ENCODE assay signal across 16 cellular contexts in the genomic region with DNA sequence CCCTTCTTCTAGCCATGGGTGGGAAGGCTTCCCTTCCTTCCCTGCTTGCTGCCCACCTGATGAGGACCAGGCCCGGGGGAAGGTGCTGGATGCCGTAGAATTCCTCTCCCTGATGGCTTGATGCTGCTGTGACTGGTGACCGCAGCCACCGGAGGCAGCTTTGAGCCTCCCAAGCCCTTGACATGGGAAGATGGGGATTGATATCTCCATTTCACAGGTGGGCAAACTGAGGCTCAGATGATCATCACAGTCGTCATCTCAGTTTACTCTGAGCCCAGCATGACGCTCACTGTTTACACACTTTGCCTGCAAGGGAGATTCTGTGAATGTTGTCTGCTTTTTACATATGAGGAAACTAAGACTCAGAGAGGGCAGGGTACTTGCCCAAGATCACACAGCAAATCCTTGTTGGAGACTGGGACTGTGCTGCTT. TPM values are rescaled to one million over a fixed set of nuclear protein-coding genes. Genes with fewer than 3 reads are reported as not detected.
A peak's percentile ranks its signal among the peaks of the same experiment; 100 is the strongest.
DNase-seq lines count a peak whose midpoint lies in the region; FAIRE-seq and TF ChIP-seq lines count a peak whose summit lies in the region.
"Had no signal": no experiment of that assay in that cellular context is flagged by ENCODE, and none has a peak within 500 bp of the region (broad histone marks: within the 10 kb centered on the region; RNA-seq: fewer than 3 reads in every experiment).

No MANE protein-coding gene starts in this region.

- no peaks in the 10 kb centered on the region for H3K27me3 ChIP-seq in neuronal stem cell (ENCODE audit: control insufficient read depth in 3 of 3, insufficient read depth in 3 of 3, low read depth in 1 of 3, low read length in 3 of 3)
- H3K27me3 ChIP-seq: heart right ventricle had no signal

- no peak overlapping the region for H2BK15ac ChIP-seq in neuronal stem cell (ENCODE audit: low read length)

- no peak for FAIRE-seq in urothelium cell line (lab: Jason Lieb, UNC)
- FAIRE-seq: H54 had no signal

- H3K36me3 ChIP-seq in neuronal stem cell (replicated peaks in 1 of 2; ENCODE audit: control insufficient read depth in 2 of 2, insufficient read depth in 2 of 2, low read length in 2 of 2) = peaks cover 34 to 46% of the 10 kb centered on the region in 2 donors
- H3K36me3 ChIP-seq: prostate gland had no signal

- no peaks in the 10 kb centered on the region for H3K9me3 ChIP-seq in neuronal stem cell (replicated peaks in 1 of 2; ENCODE audit: control insufficient read depth in 2 of 2, insufficient read depth in 1 of 2, low read depth in 1 of 2, low read length in 2 of 2)
- H3K9me3 ChIP-seq: Caco-2, heart right ventricle, prostate gland had no signal

- no peak overlapping the region for H3K4me3 ChIP-seq in GM12875 (ENCODE audit: low read depth, low read length)
- H3K4me3 ChIP-seq in HFF-Myc (replicated peaks; ENCODE audit: low read depth, low read length) = no peak overlapping the region
- H3K4me3 ChIP-seq in coronary artery = no peak overlapping the region
- H3K4me3 ChIP-seq in neuronal stem cell (ENCODE audit: low read length in 2 of 2) = no peak overlapping the region
- H3K4me3 ChIP-seq: heart right ventricle, prostate gland had no signal

- no peak overlapping the region for H3K4ac ChIP-seq in neuronal stem cell (ENCODE audit: low read length)

- H4K91ac ChIP-seq in neuronal stem cell (ENCODE audit: low read depth, low read length, poor library complexity) = no peak overlapping the region

- peak overlapping the region; percentile 67 for H2BK5ac ChIP-seq in neuronal stem cell (ENCODE audit: low read length)

- TF ChIP-seq CTCF in GM12875 (IDR thresholded peaks at IDR 0.05; ENCODE audit: borderline replicate concordance, insufficient read depth, low read depth, low read length) (peak; percentile 13; the same call in 1 of the 2 replicates), HFF-Myc (IDR thresholded peaks at IDR 0.05; ENCODE audit: low read depth, low read length, missing control alignments) (peak; percentile 23), coronary artery (IDR thresholded peaks at IDR 0.05) (no peak)

- H2BK12ac ChIP-seq in neuronal stem cell (ENCODE audit: low read length) = no peak overlapping the region

- no peak overlapping the region for H3K4me2 ChIP-seq in neuronal stem cell (ENCODE audit: insufficient read depth, low read length, poor library complexity, severe bottlenecking)
- H3K4me2 ChIP-seq: KMS-11 had no signal

- peaks cover 15% of the 10 kb centered on the region for H3K79me1 ChIP-seq in neuronal stem cell (ENCODE audit: low read depth, low read length)

- peaks cover 18 to 27% of the 10 kb centered on the region in 2 donors for H3K4me1 ChIP-seq in neuronal stem cell (ENCODE audit: control insufficient read depth in 2 of 2, insufficient read depth in 1 of 2, low read depth in 1 of 2, low read length in 2 of 2)
- H3K4me1 ChIP-seq: prostate gland had no signal

- no peak overlapping the region for H3K9ac ChIP-seq in neuronal stem cell (ENCODE audit: low read depth, low read length, poor library complexity)
- H3K9ac ChIP-seq: KMS-11 had no signal

- no peak overlapping the region for H3K14ac ChIP-seq in neuronal stem cell (ENCODE audit: low read length)

- no peak overlapping the region for H3K18ac ChIP-seq in neuronal stem cell (ENCODE audit: low read length)

- no CpG with 5 or more reads among the region's 6 CpGs for WGBS in neuronal stem cell (ENCODE audit: extremely low coverage in 2 of 2, insufficient read length in 2 of 2, insufficient replicate concordance in 1 of 2), 2 donors

- no peak overlapping the region for H3K23ac ChIP-seq in neuronal stem cell (ENCODE audit: low read depth, low read length, poor library complexity)

- no peak for DNase-seq in HFF-Myc (ENCODE audit: extremely low read depth, low read depth)
- DNase-seq in coronary artery (ENCODE audit: low spot score) = peak; percentile 69
- no peak for DNase-seq in neuronal stem cell (ENCODE audit: low spot score)
- no peak for DNase-seq in SHP77 (lab: John Stamatoyannopoulos, UW)
- no peak for DNase-seq in SIG-M5 (lab: John Stamatoyannopoulos, UW)
- no peak for DNase-seq in urothelium cell line (ENCODE audit: low spot score)
- DNase-seq: activated CD8-positive, alpha-beta memory T cell treated with anti-CD3 and anti-CD28 coated beads, Interleukin-2, amount 10 ng/mL, durations not matched to agents 7 days and 5 days; effector CD8-positive, alpha-beta T cell; heart right ventricle; NCI-H524; substantia nigra had no signal

- H4K8ac ChIP-seq in neuronal stem cell (ENCODE audit: low read depth, low read length) = no peak overlapping the region

- no peak overlapping the region for H2BK120ac ChIP-seq in neuronal stem cell (ENCODE audit: low read depth, low read length)

- no peak overlapping the region for H3K27ac ChIP-seq in coronary artery
- no peak overlapping the region for H3K27ac ChIP-seq in neuronal stem cell (replicated peaks; ENCODE audit: low read length)
- H3K27ac ChIP-seq: heart right ventricle, KMS-11, prostate gland had no signal

- H2AFZ ChIP-seq in neuronal stem cell (ENCODE audit: low read length) = no peak overlapping the region

- peak overlapping the region; percentile 89 for H2AK5ac ChIP-seq in neuronal stem cell (ENCODE audit: low read depth, low read length)

RNA-seq across cellular contexts. Expression of a gene that starts 43.9 kb away (rescaled TPM):
- polyA plus RNA-seq in neuronal stem cell (2013, experiment 1 of 2) = 32.2 TPM
- 33.5 TPM for polyA plus RNA-seq in neuronal stem cell (2013, experiment 2 of 2)
